In genomic region chr18:78727877-78728276, GRCh38 we compare ENCODE assay signal across 24 cellular contexts.
"Had no signal": no experiment of that assay in that cellular context is flagged by ENCODE, and none has a peak within 500 bp of the region (broad histone marks: within the 10 kb centered on the region; RNA-seq: fewer than 3 reads in every experiment).

No MANE protein-coding gene starts in this region.

- H3K27me3 Mint-ChIP-seq: activated CD4-positive, alpha-beta memory T cell treated with anti-CD3 and anti-CD28 coated beads, Interleukin-2, amount 10 ng/mL, durations not matched to agents 7 days and 5 days; central memory CD8-positive, alpha-beta T cell had no signal

- H3K27ac Mint-ChIP-seq: activated CD4-positive, alpha-beta memory T cell treated with anti-CD3 and anti-CD28 coated beads, Interleukin-2, amount 10 ng/mL, durations not matched to agents 7 days and 5 days; activated CD4-positive, alpha-beta T cell treated with anti-CD3 and anti-CD28 coated beads for 36 hours; activated naive CD4-positive, alpha-beta T cell treated with anti-CD3 and anti-CD28 coated beads, Interleukin-2, amount 50 U/mL, for 72 hours; activated naive CD8-positive, alpha-beta T cell treated with anti-CD3 and anti-CD28 coated beads, Interleukin-2, amount 50 U/mL, for 24 hours had no signal

- H3K9me3 ChIP-seq: ascending aorta, body of pancreas, SJCRH30, SK-N-SH had no signal

- H3K27me3 ChIP-seq: ascending aorta, body of pancreas, SJCRH30 had no signal

- H3K4me3 ChIP-seq: ascending aorta, body of pancreas, SJCRH30 had no signal

- H3K4me1 Mint-ChIP-seq: activated CD4-positive, alpha-beta memory T cell treated with anti-CD3 and anti-CD28 coated beads, Interleukin-2, amount 10 ng/mL, durations not matched to agents 7 days and 5 days; activated CD4-positive, alpha-beta T cell treated with anti-CD3 and anti-CD28 coated beads for 36 hours; activated naive CD8-positive, alpha-beta T cell treated with anti-CD3 and anti-CD28 coated beads, Interleukin-2, amount 50 U/mL, for 24 hours had no signal

- H3K9me3 Mint-ChIP-seq: activated CD4-positive, alpha-beta memory T cell treated with anti-CD3 and anti-CD28 coated beads, Interleukin-2, amount 10 ng/mL, durations not matched to agents 7 days and 5 days; activated naive CD4-positive, alpha-beta T cell treated with anti-CD3 and anti-CD28 coated beads, Interleukin-2, amount 50 U/mL, for 72 hours; activated naive CD8-positive, alpha-beta T cell treated with anti-CD3 and anti-CD28 coated beads, Interleukin-2, amount 50 U/mL, for 24 hours; central memory CD8-positive, alpha-beta T cell had no signal

- H3K36me3 Mint-ChIP-seq: activated naive CD4-positive, alpha-beta T cell treated with anti-CD3 and anti-CD28 coated beads, Interleukin-2, amount 50 U/mL, for 72 hours had no signal

- H3K4me3 Mint-ChIP-seq: activated CD4-positive, alpha-beta memory T cell treated with anti-CD3 and anti-CD28 coated beads, Interleukin-2, amount 10 ng/mL, durations not matched to agents 7 days and 5 days; activated CD4-positive, alpha-beta T cell treated with anti-CD3 and anti-CD28 coated beads for 36 hours; activated naive CD8-positive, alpha-beta T cell treated with anti-CD3 and anti-CD28 coated beads, Interleukin-2, amount 50 U/mL, for 24 hours; central memory CD8-positive, alpha-beta T cell had no signal

- ATAC-seq: activated CD4-positive, alpha-beta T cell treated with anti-CD3 and anti-CD28 coated beads for 36 hours; activated naive CD4-positive, alpha-beta T cell treated with anti-CD3 and anti-CD28 coated beads, Interleukin-2, amount 50 U/mL, for 72 hours; activated naive CD8-positive, alpha-beta T cell treated with anti-CD3 and anti-CD28 coated beads, Interleukin-2, amount 50 U/mL, for 24 hours had no signal

- H3K4me1 ChIP-seq: ascending aorta, SJCRH30 had no signal

- H3K27ac ChIP-seq: ascending aorta, body of pancreas, SJCRH30, VCaP had no signal

- DNase-seq: activated CD4-positive, alpha-beta memory T cell treated with anti-CD3 and anti-CD28 coated beads, Interleukin-2, amount 10 ng/mL, durations not matched to agents 7 days and 5 days; activated CD4-positive, alpha-beta T cell treated with anti-CD3 and anti-CD28 coated beads for 36 hours; activated CD4-positive, alpha-beta T cell treated with anti-CD3 and anti-CD28 coated beads, Interleukin-2, amount 50 U/mL, for 1 hour; activated naive CD4-positive, alpha-beta T cell treated with Interleukin-2 at 50 U/mL for 16 hours; activated naive CD8-positive, alpha-beta T cell treated with anti-CD3 and anti-CD28 coated beads, Interleukin-2, amount 50 U/mL, for 24 hours; activated T-cell treated with anti-CD3 and anti-CD28 coated beads, Interleukin-2, amount 50 U/mL, for 1 hour; amniotic stem cell; body of pancreas; Kasumi-1; KBM-7; NCI-H1105 treated with DMSO at 0.1 percent for 48 hours; NCI-H1436 treated with DMSO at 0.1 percent for 48 hours; NCI-H1930; NCI-H2171; NCI-H2227 treated with DMSO at 0.1 percent for 48 hours; NCI-H526 treated with DMSO at 0.1 percent for 48 hours; NCI-H82; SJCRH30; SK-N-SH; T-helper 1 cell had no signal
